In the genomic region with DNA sequence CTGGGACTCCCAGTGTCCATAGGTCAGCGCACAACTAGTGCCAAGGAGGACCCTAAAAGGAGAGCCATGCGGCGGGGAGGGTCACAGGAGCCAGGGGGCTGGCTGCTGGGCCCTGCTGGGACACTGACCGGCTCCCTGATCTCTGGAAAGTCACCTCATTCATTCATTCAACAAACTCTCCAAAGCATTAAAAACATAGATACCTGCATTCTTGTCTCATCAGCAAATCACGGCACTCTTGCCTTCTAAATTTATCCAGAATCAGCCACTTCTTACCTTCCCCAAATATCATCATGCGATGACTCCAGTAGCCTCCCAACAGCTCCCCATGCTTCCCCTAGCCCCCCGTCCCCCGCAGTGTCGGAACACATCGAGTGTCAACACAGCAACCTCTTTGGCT, we compare ENCODE assay signal across 1 cellular context.
TF ChIP-seq lines count a peak whose summit lies in the region.

No MANE protein-coding gene starts in this region.

TF ChIP-seq in IMR-90, 13 proteins besides CTCF, POLR2A, EP300 and RAD21:
- no peak for TF ChIP-seq RCOR1 (IDR thresholded peaks at IDR 0.05; ENCODE audit: insufficient replicate concordance, low read length)
- 0 out of 2 replicates have a peak, but pooled peaks have one; percentile 13 for TF ChIP-seq MAFK (IDR thresholded peaks at IDR 0.05; ENCODE audit: low read depth, low read length)
